In the genomic region with DNA sequence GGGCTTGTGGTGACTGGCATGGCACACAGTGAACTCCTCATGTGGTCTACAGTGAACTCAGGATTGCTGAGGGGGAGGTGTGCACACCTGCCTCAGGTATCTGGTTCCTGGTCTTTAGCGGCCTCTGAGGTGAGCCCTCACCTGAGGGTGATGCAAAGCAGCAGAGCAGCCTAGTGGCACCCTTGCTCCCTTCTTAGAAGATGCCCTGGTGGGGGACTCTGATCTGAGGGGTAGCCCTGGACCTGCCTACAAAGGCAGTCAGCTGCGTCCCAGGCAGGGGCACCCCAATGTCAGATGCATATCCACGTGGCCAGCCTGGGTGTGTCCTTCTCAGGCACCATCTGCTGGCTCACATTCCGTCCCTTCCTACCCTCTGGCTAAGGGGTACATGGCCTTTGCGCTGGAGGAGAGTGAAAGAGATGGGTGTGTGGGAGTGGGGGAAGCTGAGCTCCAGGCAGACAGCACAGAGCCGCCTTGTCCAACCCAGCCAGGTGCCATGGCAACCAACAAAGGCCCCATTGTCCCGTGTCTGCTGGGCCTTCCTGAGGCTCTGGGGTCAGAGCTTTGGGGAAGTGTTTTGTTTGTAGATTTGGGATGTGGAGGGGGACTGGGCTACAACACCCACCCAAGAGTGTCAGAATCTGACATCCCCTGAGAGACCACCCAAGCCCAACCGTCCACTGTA, we compare ENCODE assay signal across 13 cellular contexts. TPM values are rescaled to one million over a fixed set of nuclear protein-coding genes. Genes with fewer than 3 reads are reported as not detected.
DNase-seq lines count a peak whose midpoint lies in the region; ATAC-seq, FAIRE-seq and TF ChIP-seq lines count a peak whose summit lies in the region.
"Had no signal": no experiment of that assay in that cellular context is flagged by ENCODE, and none has a peak within 500 bp of the region (broad histone marks: within the 10 kb centered on the region; RNA-seq: fewer than 3 reads in every experiment).

No MANE protein-coding gene starts in this region.

- peaks cover 0 to 17% (median 15%) of the 10 kb centered on the region in 3 experiments; a peak in 4 of 7 replicates for H3K36me3 Mint-ChIP-seq in H9 (ENCODE audit: insufficient read depth in 1 of 3, low read depth in 3 of 3)
- H3K36me3 Mint-ChIP-seq in natural killer cell treated with Interleukin-12 subunit alpha and Interleukin-12 subunit beta and Interleukin-15 and Interleukin-18, amount 100 ng/mL, for 72 hours, result no peaks in the 10 kb centered on the region
- H3K36me3 Mint-ChIP-seq: mesothelial cell of epicardium had no signal

- no peak overlapping the region for H4K8ac ChIP-seq in H9 (replicated peaks; ENCODE audit: insufficient read length, low read depth, low read length)

- intact Hi-C loops in posterior cingulate gyrus (cut with DNase I), result no loop called here

- no peaks in the 10 kb centered on the region for H3K9me3 ChIP-seq in H9 (ENCODE audit: control insufficient read depth, low read depth, low read length)

- no peak for TF ChIP-seq POLR2A in erythroblast (IDR thresholded peaks at IDR 0.05; ENCODE audit: low read length)

- H3K79me2 ChIP-seq in H9 (ENCODE audit: insufficient read depth, low read length), result no peaks in the 10 kb centered on the region

- H3K79me1 ChIP-seq in H9 (ENCODE audit: insufficient read depth, low read depth, low read length, poor library complexity, severe bottlenecking), result no peaks in the 10 kb centered on the region

- H3T11ph ChIP-seq in H9 (ENCODE audit: low read length), result no peak overlapping the region

- no peak overlapping the region for H4K5ac ChIP-seq in H9 (ENCODE audit: insufficient read length, low read depth, low read length)

- no peak overlapping the region for H3K4ac ChIP-seq in H9 (ENCODE audit: low read depth, low read length)

- H3K14ac ChIP-seq in H9 (ENCODE audit: insufficient read depth, low read length), result peak overlapping the region; percentile 66

- no CpG with 5 or more reads among the region's 8 CpGs for WGBS in H9 (ENCODE audit: extremely low coverage, insufficient read length, low lambda C conversion rate)

- no peaks in the 10 kb centered on the region for H3K9me3 Mint-ChIP-seq in H9
- no peaks in the 10 kb centered on the region for H3K9me3 Mint-ChIP-seq in natural killer cell treated with Interleukin-12 subunit alpha and Interleukin-12 subunit beta and Interleukin-15 and Interleukin-18, amount 100 ng/mL, for 72 hours
- H3K9me3 Mint-ChIP-seq: mesothelial cell of epicardium had no signal

- no peak overlapping the region for H3K4me2 ChIP-seq in H9 (ENCODE audit: insufficient read depth, insufficient read length, low read length)

- no peak for FAIRE-seq in frontal cortex (lab: Jason Lieb, UNC)
- FAIRE-seq: colon had no signal

- no peak overlapping the region for H3K56ac ChIP-seq in H9 (ENCODE audit: insufficient read length, low read depth, low read length)

- TF ChIP-seq CTCF in H9 (conservative IDR thresholded peaks at IDR 0.05), result no peak

- peaks cover 7% of the 10 kb centered on the region; the same call in 1 of the 2 replicates for H3K4me1 ChIP-seq in H9 (ENCODE audit: insufficient read depth, low read length)

- DNase-seq in H9, result no peak
- DNase-seq in NCI-H69 (lab: John Stamatoyannopoulos, UW), result peak; percentile 68
- peak; percentile 71 to 72 for DNase-seq in frontal cortex (ENCODE audit: low spot score in 2 of 2)
- DNase-seq in posterior cingulate gyrus, result peak; percentile 76 to 99 (median 91)
- no peak for DNase-seq in natural killer cell treated with Interleukin-12 subunit alpha and Interleukin-12 subunit beta and Interleukin-15 and Interleukin-18, amount 100 ng/mL, for 72 hours (ENCODE audit: low spot score)
- no peak for DNase-seq in erythroblast (lab: John Stamatoyannopoulos, UW)
- no peak for DNase-seq in activated CD4-positive, alpha-beta T cell treated with anti-CD3 and anti-CD28 coated beads, Interleukin-2, amount 50 U/mL, for 4 hours
- DNase-seq: NCI-H1436, RPMI8226 had no signal

- no peak overlapping the region for H2BK15ac ChIP-seq in H9 (ENCODE audit: low read depth, low read length)

- H2BK12ac ChIP-seq in H9 (ENCODE audit: insufficient read length, low read depth, low read length), result no peak overlapping the region

- no peaks in the 10 kb centered on the region for H4K20me1 ChIP-seq in H9 (ENCODE audit: control insufficient read depth, insufficient read depth, insufficient read length)

- H3K27ac ChIP-seq in H9 (ENCODE audit: insufficient read length, low read depth, low read length), result no peak overlapping the region
- H3K27ac ChIP-seq: HL-60 had no signal

- no peak overlapping the region for H2AK5ac ChIP-seq in H9 (ENCODE audit: insufficient read length, low read length)

- H3K4me1 Mint-ChIP-seq in H9, result peaks cover 37 to 43% of the 10 kb centered on the region in 2 experiments
- peaks cover 0 to 5% of the 10 kb centered on the region in 2 donors for H3K4me1 Mint-ChIP-seq in natural killer cell treated with Interleukin-12 subunit alpha and Interleukin-12 subunit beta and Interleukin-15 and Interleukin-18, amount 100 ng/mL, for 72 hours (ENCODE audit: low read depth in 2 of 2)

- H2BK20ac ChIP-seq in H9 (ENCODE audit: low read depth, low read length, poor library complexity, severe bottlenecking), result no peak overlapping the region

- no peak overlapping the region for H4K91ac ChIP-seq in H9 (ENCODE audit: insufficient read length, low read depth, low read length)

- peak overlapping the region; percentile 65 for H3K18ac ChIP-seq in H9 (ENCODE audit: insufficient read length, low read depth, low read length)

- peaks cover 3% of the 10 kb centered on the region for H3K27me3 Mint-ChIP-seq in H9 (ENCODE audit: low read depth)
- H3K27me3 Mint-ChIP-seq in natural killer cell treated with Interleukin-12 subunit alpha and Interleukin-12 subunit beta and Interleukin-15 and Interleukin-18, amount 100 ng/mL, for 72 hours, result no peaks in the 10 kb centered on the region

- no peak overlapping the region for H2AFZ ChIP-seq in H9 (ENCODE audit: low read length)

- peak overlapping the region in 1 of 3 experiments; percentile 85; a peak in 1 of 7 replicates for H3K27ac Mint-ChIP-seq in H9
- H3K27ac Mint-ChIP-seq in natural killer cell treated with Interleukin-12 subunit alpha and Interleukin-12 subunit beta and Interleukin-15 and Interleukin-18, amount 100 ng/mL, for 72 hours, result no peak overlapping the region
- H3K27ac Mint-ChIP-seq: mesothelial cell of epicardium had no signal

- H3K4me3 Mint-ChIP-seq in H9, result no peak overlapping the region
- no peak overlapping the region for H3K4me3 Mint-ChIP-seq in natural killer cell treated with Interleukin-12 subunit alpha and Interleukin-12 subunit beta and Interleukin-15 and Interleukin-18, amount 100 ng/mL, for 72 hours
- H3K4me3 Mint-ChIP-seq: mesothelial cell of epicardium had no signal

- H3K23ac ChIP-seq in H9 (ENCODE audit: insufficient read length, low read depth, low read length), result no peak overlapping the region

- H3K27me3 ChIP-seq in H9 (ENCODE audit: insufficient read depth, low read length), result no peaks in the 10 kb centered on the region

- no peak overlapping the region for H2BK120ac ChIP-seq in H9 (ENCODE audit: low read depth, low read length, poor library complexity, severe bottlenecking)

- no peak for ATAC-seq in GM19395 (IDR thresholded peaks at IDR 0.05; ENCODE audit: unreplicated experiment)
- no peak for ATAC-seq in natural killer cell treated with Interleukin-12 subunit alpha and Interleukin-12 subunit beta and Interleukin-15 and Interleukin-18, amount 100 ng/mL, for 72 hours

- H3K23me2 ChIP-seq in H9 (ENCODE audit: insufficient read length, low read depth, low read length, poor library complexity, severe bottlenecking), result peaks cover 5% of the 10 kb centered on the region

- no peak overlapping the region for H3K9ac ChIP-seq in H9 (ENCODE audit: extremely low read depth, insufficient read length, low read length)

- no peak overlapping the region for H2BK5ac ChIP-seq in H9 (ENCODE audit: insufficient read length, low read length)

RNA-seq across cellular contexts. Expression of a gene that starts 5.8 kb away (rescaled TPM):
- total RNA-seq in H9 (2021) (34.0 and 37.1 TPM in 2 replicates), frontal cortex (5.3 TPM)
- 1 to 10 TPM in 1 of 2 donors, under 1 TPM in 1; 0.45 to 3.2 TPM for total RNA-seq in natural killer cell treated with Interleukin-12 subunit alpha and Interleukin-12 subunit beta and Interleukin-15 and Interleukin-18, amount 100 ng/mL, for 72 hours

RNA-seq across cellular contexts. Expression of a gene that starts 54.3 kb away (rescaled TPM):
- total RNA-seq in H9 (2021) (21.1 and 21.8 TPM in 2 replicates), frontal cortex (51.4 TPM)
- 10 to 100 TPM; 15.2 to 17.2 TPM for total RNA-seq in natural killer cell treated with Interleukin-12 subunit alpha and Interleukin-12 subunit beta and Interleukin-15 and Interleukin-18, amount 100 ng/mL, for 72 hours

Comparison
In these comparisons a context has a peak if more than half of its experiments do, and no peak if none do; other contexts are left out.
1. DNase-seq: peak in NCI-H69 (single experiment), frontal cortex (2 of 2) and posterior cingulate gyrus (10 of 10); none in H9 (single experiment), natural killer cell treated with Interleukin-12 subunit alpha and Interleukin-12 subunit beta and Interleukin-15 and Interleukin-18, amount 100 ng/mL, for 72 hours (single experiment), erythroblast (0 of 2) and activated CD4-positive, alpha-beta T cell treated with anti-CD3 and anti-CD28 coated beads, Interleukin-2, amount 50 U/mL, for 4 hours (0 of 2).